23 cellular contexts compared by ENCODE assay signal in the genomic region with DNA sequence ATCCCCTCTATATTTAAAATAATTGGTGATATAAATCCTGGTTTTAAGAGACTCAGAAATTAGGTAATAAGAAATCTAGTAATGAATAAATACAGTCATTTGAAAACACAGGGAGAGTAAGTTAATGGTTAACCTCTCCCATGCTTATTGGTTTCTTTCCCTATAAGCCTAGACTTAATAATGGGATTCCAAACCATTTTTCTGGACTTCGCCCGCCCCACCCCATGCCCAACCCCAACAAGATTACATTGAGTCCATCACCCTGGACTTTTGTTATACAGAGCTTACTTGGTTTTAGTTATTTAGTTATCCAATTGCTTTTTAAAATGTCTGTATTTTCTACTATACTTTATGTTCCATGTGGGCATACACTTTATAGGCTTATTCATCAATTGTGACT.
DNase-seq lines count a peak whose midpoint lies in the region; ATAC-seq, FAIRE-seq and TF ChIP-seq lines count a peak whose summit lies in the region.
"Had no signal": no experiment of that assay in that cellular context is flagged by ENCODE, and none has a peak within 500 bp of the region (broad histone marks: within the 10 kb centered on the region; RNA-seq: fewer than 3 reads in every experiment).

No MANE protein-coding gene starts in this region.

- H3K36me3 Mint-ChIP-seq in T-helper 2 cell treated with Interferon-gamma antibody and Interleukin-4, amounts not matched to agents 5 μg/mL and 100 μg/mL, for 36 hours (ENCODE audit: low read depth) = no peaks in the 10 kb centered on the region
- H3K36me3 Mint-ChIP-seq: CD4-positive, alpha-beta memory T cell had no signal

- H3K4me3 Mint-ChIP-seq in T-helper 2 cell treated with Interferon-gamma antibody and Interleukin-4, amounts not matched to agents 5 μg/mL and 100 μg/mL, for 36 hours = no peak overlapping the region
- H3K4me3 Mint-ChIP-seq: CD4-positive, alpha-beta memory T cell had no signal

- H3K9me3 Mint-ChIP-seq in T-helper 2 cell treated with Interferon-gamma antibody and Interleukin-4, amounts not matched to agents 5 μg/mL and 100 μg/mL, for 36 hours = no peaks in the 10 kb centered on the region

- peaks cover 7% of the 10 kb centered on the region for H3K4me1 ChIP-seq in mucosa of descending colon (ENCODE audit: low read depth)
- H3K4me1 ChIP-seq in small intestine (ENCODE audit: control insufficient read depth in 2 of 2, insufficient read depth in 1 of 2, low read depth in 1 of 2, low read length in 1 of 2) = peaks cover 0 to 4% of the 10 kb centered on the region in 2 donors
- H3K4me1 ChIP-seq: A549 had no signal

- H3K36me3 ChIP-seq in mucosa of descending colon (ENCODE audit: low read depth) = no peaks in the 10 kb centered on the region
- no peaks in the 10 kb centered on the region for H3K36me3 ChIP-seq in small intestine (ENCODE audit: control insufficient read depth in 2 of 2, insufficient read depth in 2 of 2, low read length in 2 of 2)

- no peaks in the 10 kb centered on the region for H3K27me3 ChIP-seq in small intestine (ENCODE audit: control insufficient read depth in 2 of 2, insufficient read depth in 2 of 2, low read length in 2 of 2)

- no peaks in the 10 kb centered on the region for H3K27me3 Mint-ChIP-seq in T-helper 2 cell treated with Interferon-gamma antibody and Interleukin-4, amounts not matched to agents 5 μg/mL and 100 μg/mL, for 36 hours (ENCODE audit: low read depth)

- H3K9me3 ChIP-seq in mucosa of descending colon = no peaks in the 10 kb centered on the region
- no peaks in the 10 kb centered on the region for H3K9me3 ChIP-seq in small intestine (ENCODE audit: control insufficient read depth, low read depth)
- H3K9me3 ChIP-seq: A549 had no signal

- no peak for TF ChIP-seq CTCF in VCaP (conservative IDR thresholded peaks at IDR 0.05)
- no peak for TF ChIP-seq CTCF in mucosa of descending colon (IDR thresholded peaks at IDR 0.05)

- DNase-seq in HT-29 (ENCODE audit: low spot score) (peak; percentile 75), mucosa of descending colon (peak; percentile 69 to 85 (median 80)), small intestine (peak; percentile 94), head of caudate nucleus (no peak), GM12891 (ENCODE audit: insufficient read length, low spot score) (no peak)
- DNase-seq in T-helper 2 cell treated with Interferon-gamma antibody and Interleukin-4, amounts not matched to agents 5 μg/mL and 100 μg/mL, for 36 hours (ENCODE audit: low spot score) = no peak
- DNase-seq: C1 segment of cervical spinal cord; CD4-positive, alpha-beta memory T cell; COR-L47; Karpas-422; NCI-H1092 treated with DMSO at 0.1 percent for 48 hours; NCI-H1436 treated with DMSO at 0.1 percent for 48 hours; NCI-H1930; NCI-H2107; NCI-H748 treated with DMSO at 0.1 percent for 48 hours; NK-92 treated with Interleukin-12 subunit alpha and Interleukin-12 subunit beta, amount 100 ng/mL, for 24 hours; SHP77 had no signal

- intact Hi-C loops in mucosa of descending colon (cut with DNase I, micrococcal nuclease) = no loop called here
- intact Hi-C loops in head of caudate nucleus (cut with DNase I) = no loop called here

- no peak for FAIRE-seq in small intestine (lab: Jason Lieb, UNC)
- FAIRE-seq in GM12891 (lab: Jason Lieb, UNC) = no peak
- FAIRE-seq: A549, G401.6, H54 had no signal

- H3K27ac Mint-ChIP-seq in T-helper 2 cell treated with Interferon-gamma antibody and Interleukin-4, amounts not matched to agents 5 μg/mL and 100 μg/mL, for 36 hours = no peak overlapping the region
- H3K27ac Mint-ChIP-seq: CD4-positive, alpha-beta memory T cell had no signal

- no peak overlapping the region for H3K4me3 ChIP-seq in mucosa of descending colon
- no peak overlapping the region for H3K4me3 ChIP-seq in small intestine (ENCODE audit: low read depth in 1 of 2, low read length in 2 of 2)
- H3K4me3 ChIP-seq: A549 had no signal

- ATAC-seq in mucosa of descending colon = peak; percentile 97
- ATAC-seq: A549 had no signal

- WGBS in small intestine, 3 donors = 13 to 60% (median 15%) methylated on average over 2 of the region's 2 CpGs

- no peaks in the 10 kb centered on the region for H3K4me1 Mint-ChIP-seq in T-helper 2 cell treated with Interferon-gamma antibody and Interleukin-4, amounts not matched to agents 5 μg/mL and 100 μg/mL, for 36 hours (ENCODE audit: low read depth)
- H3K4me1 Mint-ChIP-seq: CD4-positive, alpha-beta memory T cell had no signal

- TF ChIP-seq POLR2A in GM12891 (IDR thresholded peaks at IDR 0.05; ENCODE audit: low read depth, low read length) = no peak

- peak overlapping the region; percentile 19; the same call in 1 of the 2 replicates for H3K27ac ChIP-seq in VCaP
- H3K27ac ChIP-seq in small intestine (ENCODE audit: low read depth in 1 of 2, low read length in 1 of 2) = peak overlapping the region; percentile 76 to 89
- H3K27ac ChIP-seq: A549, HL-60, RWPE1 had no signal

TF ChIP-seq in GM12891, 5 proteins besides CTCF, POLR2A, EP300 and RAD21:
- no peak for TF ChIP-seq POLR2AphosphoS5 (IDR thresholded peaks at IDR 0.05; ENCODE audit: low read depth, low read length)

Comparison
In these comparisons a context has a peak if more than half of its experiments do, and no peak if none do; other contexts are left out.
1. DNase-seq: peak in HT-29 (single experiment), mucosa of descending colon (3 of 3) and small intestine (single experiment); none in T-helper 2 cell treated with Interferon-gamma antibody and Interleukin-4, amounts not matched to agents 5 μg/mL and 100 μg/mL, for 36 hours (single experiment), head of caudate nucleus (0 of 42) and GM12891 (single experiment).